Comparison of ENCODE assay signal across 20 cellular contexts in genomic region chr13:40522234-40522633, GRCh38.
"Had no signal": no experiment of that assay in that cellular context is flagged by ENCODE, and none has a peak within 500 bp of the region (broad histone marks: within the 10 kb centered on the region; RNA-seq: fewer than 3 reads in every experiment).

No MANE protein-coding gene starts in this region.

- H3K9me3 Mint-ChIP-seq: activated naive CD8-positive, alpha-beta T cell treated with anti-CD3 and anti-CD28 coated beads, Interleukin-2, amount 10 ng/mL, durations not matched to agents 7 days and 5 days; central memory CD8-positive, alpha-beta T cell; stimulated activated naive B cell treated with anti-CD40 and anti-IgM and Interleukin-4, amounts not matched to agents 10 μg/mL and 1 μg/mL and 100 μg/mL, for 72 hours had no signal

- H3K36me3 Mint-ChIP-seq: brain had no signal

- H3K4me3 ChIP-seq: colonic mucosa, hepatocyte, ovary, spleen, tibial nerve had no signal

- H3K4me3 Mint-ChIP-seq: activated naive CD8-positive, alpha-beta T cell treated with anti-CD3 and anti-CD28 coated beads, Interleukin-2, amount 10 ng/mL, durations not matched to agents 7 days and 5 days; brain; central memory CD8-positive, alpha-beta T cell; endodermal cell; naive thymus-derived CD8-positive, alpha-beta T cell; stimulated activated naive B cell treated with anti-CD40 and anti-IgM and Interleukin-4, amounts not matched to agents 10 μg/mL and 1 μg/mL and 100 μg/mL, for 72 hours had no signal

- ATAC-seq: foreskin keratinocyte; naive thymus-derived CD8-positive, alpha-beta T cell; stimulated activated naive B cell treated with anti-CD40 and anti-IgM and Interleukin-4, amounts not matched to agents 10 μg/mL and 1 μg/mL and 100 μg/mL, for 72 hours had no signal

- H3K27me3 Mint-ChIP-seq: activated naive CD8-positive, alpha-beta T cell treated with anti-CD3 and anti-CD28 coated beads, Interleukin-2, amount 10 ng/mL, durations not matched to agents 7 days and 5 days; brain; central memory CD8-positive, alpha-beta T cell; naive thymus-derived CD8-positive, alpha-beta T cell; stimulated activated naive B cell treated with anti-CD40 and anti-IgM and Interleukin-4, amounts not matched to agents 10 μg/mL and 1 μg/mL and 100 μg/mL, for 72 hours had no signal

- DNase-seq: activated CD4-positive, CD25-positive, alpha-beta regulatory T cell; activated CD8-positive, alpha-beta memory T cell treated with anti-CD3 and anti-CD28 coated beads for 24 hours; activated naive CD8-positive, alpha-beta T cell treated with anti-CD3 and anti-CD28 coated beads, Interleukin-2, amount 10 ng/mL, durations not matched to agents 7 days and 5 days; colonic mucosa; endodermal cell; foreskin keratinocyte; left cardiac atrium; naive thymus-derived CD8-positive, alpha-beta T cell; ovary; spleen; stimulated activated CD4-positive, alpha-beta T cell treated with anti-CD3 and anti-CD28 coated beads, Interleukin-4, amount 100 ng/mL, for 4 hours; stimulated activated naive B cell treated with anti-CD40 and anti-IgM and Interleukin-4, amounts not matched to agents 10 μg/mL and 1 μg/mL and 100 μg/mL, for 72 hours; substantia nigra; T-helper 1 cell; T-helper 9 cell had no signal

- H3K27ac Mint-ChIP-seq: activated naive CD8-positive, alpha-beta T cell treated with anti-CD3 and anti-CD28 coated beads, Interleukin-2, amount 10 ng/mL, durations not matched to agents 7 days and 5 days; activated T-helper 2 cell treated with anti-CD3 and anti-CD28 coated beads, Interferon-gamma antibody, Interleukin-2, Interleukin-4, amounts not matched to agents 10 μg/mL and 5 μg/mL and 100 μg/mL, durations not matched to agents 14 hours and 24 hours and 36 hours; brain; endodermal cell; stimulated activated naive B cell treated with anti-CD40 and anti-IgM and Interleukin-4, amounts not matched to agents 10 μg/mL and 1 μg/mL and 100 μg/mL, for 72 hours had no signal

- H3K4me1 Mint-ChIP-seq: brain had no signal
